ENCODE assay signal across 1 cellular context in genomic region chr1:32247983-32248889, GRCh38.
A peak's percentile ranks its signal among the peaks of the same experiment; 100 is the strongest.
TF ChIP-seq lines count a peak whose summit lies in the region.

No MANE protein-coding gene starts in this region.

TF ChIP-seq in K562, 482 proteins besides CTCF, POLR2A, EP300 and RAD21 (continued from another document and continues in another):
- TF ChIP-seq E2F5 (CRISPR knock-in tag; IDR thresholded peaks at IDR 0.05) = peak; percentile 73; the same call in 1 of the 2 replicates
- TF ChIP-seq EP400 (IDR thresholded peaks at IDR 0.05) = peak; percentile 42; the same call in 1 of the 2 replicates
- TF ChIP-seq, protein P1, sequence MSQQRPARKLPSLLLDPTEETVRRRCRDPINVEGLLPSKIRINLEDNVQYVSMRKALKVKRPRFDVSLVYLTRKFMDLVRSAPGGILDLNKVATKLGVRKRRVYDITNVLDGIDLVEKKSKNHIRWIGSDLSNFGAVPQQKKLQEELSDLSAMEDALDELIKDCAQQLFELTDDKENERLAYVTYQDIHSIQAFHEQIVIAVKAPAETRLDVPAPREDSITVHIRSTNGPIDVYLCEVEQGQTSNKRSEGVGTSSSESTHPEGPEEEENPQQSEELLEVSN (IDR thresholded peaks at IDR 0.05; ENCODE audit: borderline replicate concordance in 1 of 2, extremely low read depth in 1 of 2, insufficient read depth in 1 of 2, insufficient read length in 1 of 2, low read depth in 1 of 2, low read length in 1 of 2, poor library complexity in 1 of 2, severe bottlenecking in 1 of 2) = peak; percentile 24 to 46
- TF ChIP-seq YY1 (IDR thresholded peaks at IDR 0.05; ENCODE audit: borderline replicate concordance in 1 of 3, control insufficient read depth in 1 of 3, extremely low read depth in 1 of 3, insufficient read depth in 3 of 3, insufficient read length in 1 of 3, insufficient replicate concordance in 2 of 3, low read depth in 1 of 3, low read length in 2 of 3) = peak in 1 of 3 experiments; percentile 35
- TF ChIP-seq GATA2 (CRISPR knock-in tag; IDR thresholded peaks at IDR 0.05) = peak; percentile 45; the same call in 1 of the 2 replicates
- TF ChIP-seq, protein P2, sequence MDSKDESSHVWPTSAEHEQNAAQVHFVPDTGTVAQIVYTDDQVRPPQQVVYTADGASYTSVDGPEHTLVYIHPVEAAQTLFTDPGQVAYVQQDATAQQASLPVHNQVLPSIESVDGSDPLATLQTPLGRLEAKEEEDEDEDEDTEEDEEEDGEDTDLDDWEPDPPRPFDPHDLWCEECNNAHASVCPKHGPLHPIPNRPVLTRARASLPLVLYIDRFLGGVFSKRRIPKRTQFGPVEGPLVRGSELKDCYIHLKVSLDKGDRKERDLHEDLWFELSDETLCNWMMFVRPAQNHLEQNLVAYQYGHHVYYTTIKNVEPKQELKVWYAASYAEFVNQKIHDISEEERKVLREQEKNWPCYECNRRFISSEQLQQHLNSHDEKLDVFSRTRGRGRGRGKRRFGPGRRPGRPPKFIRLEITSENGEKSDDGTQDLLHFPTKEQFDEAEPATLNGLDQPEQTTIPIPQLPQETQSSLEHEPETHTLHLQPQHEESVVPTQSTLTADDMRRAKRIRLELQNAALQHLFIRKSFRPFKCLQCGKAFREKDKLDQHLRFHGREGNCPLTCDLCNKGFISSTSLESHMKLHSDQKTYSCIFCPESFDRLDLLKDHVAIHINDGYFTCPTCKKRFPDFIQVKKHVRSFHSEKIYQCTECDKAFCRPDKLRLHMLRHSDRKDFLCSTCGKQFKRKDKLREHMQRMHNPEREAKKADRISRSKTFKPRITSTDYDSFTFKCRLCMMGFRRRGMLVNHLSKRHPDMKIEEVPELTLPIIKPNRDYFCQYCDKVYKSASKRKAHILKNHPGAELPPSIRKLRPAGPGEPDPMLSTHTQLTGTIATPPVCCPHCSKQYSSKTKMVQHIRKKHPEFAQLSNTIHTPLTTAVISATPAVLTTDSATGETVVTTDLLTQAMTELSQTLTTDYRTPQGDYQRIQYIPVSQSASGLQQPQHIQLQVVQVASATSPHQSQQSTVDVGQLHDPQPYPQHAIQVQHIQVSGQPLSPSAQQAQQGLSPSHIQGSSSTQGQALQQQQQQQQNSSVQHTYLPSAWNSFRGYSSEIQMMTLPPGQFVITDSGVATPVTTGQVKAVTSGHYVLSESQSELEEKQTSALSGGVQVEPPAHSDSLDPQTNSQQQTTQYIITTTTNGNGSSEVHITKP (IDR thresholded peaks at IDR 0.05; ENCODE audit: partially characterized antibody) = peak; percentile 16
- TF ChIP-seq ZBTB33 (CRISPR knock-in tag; IDR thresholded peaks at IDR 0.05) = peak; percentile 84
- no peak for TF ChIP-seq SAFB (IDR thresholded peaks at IDR 0.05; ENCODE audit: borderline replicate concordance, low read depth, low read length)
- peak; percentile 59 for TF ChIP-seq HMGN3 (IDR thresholded peaks at IDR 0.05; ENCODE audit: borderline replicate concordance, extremely low read depth, insufficient read length, low read depth, low read length)
- peak; percentile 82; the same call in 1 of the 2 replicates for TF ChIP-seq PTBP1 (IDR thresholded peaks at IDR 0.05; ENCODE audit: low read depth, low read length)
- TF ChIP-seq DEAF1 (CRISPR knock-in tag; IDR thresholded peaks at IDR 0.05) = peak; percentile 45
- 0 out of 2 replicates have a peak, but pooled peaks have one; percentile 19 for TF ChIP-seq PHB (CRISPR knock-in tag; IDR thresholded peaks at IDR 0.05)
- TF ChIP-seq TOE1 (IDR thresholded peaks at IDR 0.05; ENCODE audit: borderline replicate concordance) = peak; percentile 55; the same call in 1 of the 2 replicates
- no peak for TF ChIP-seq TOE1 (CRISPR knock-in tag; IDR thresholded peaks at IDR 0.05; ENCODE audit: borderline replicate concordance, low read depth)
- peak; percentile 64 for TF ChIP-seq CXXC5 (CRISPR knock-in tag; IDR thresholded peaks at IDR 0.05)
- peak; percentile 83; the same call in 1 of the 2 replicates for TF ChIP-seq CTBP1 (IDR thresholded peaks at IDR 0.05; ENCODE audit: borderline replicate concordance)
- TF ChIP-seq SMARCE1 (IDR thresholded peaks at IDR 0.05) = 0 out of 2 replicates have a peak, but pooled peaks have one; percentile 33
- TF ChIP-seq CBX3 (IDR thresholded peaks at IDR 0.05; ENCODE audit: borderline replicate concordance in 1 of 2, low read length in 2 of 2) = peak in 1 of 2 experiments; percentile 84; a peak in 1 of 3 replicates
- TF ChIP-seq ARID1B (IDR thresholded peaks at IDR 0.05) = peak; percentile 51
- TF ChIP-seq MYBL2 (IDR thresholded peaks at IDR 0.05; ENCODE audit: low read depth) = no peak
- TF ChIP-seq MYBL2 (CRISPR knock-in tag; IDR thresholded peaks at IDR 0.05; ENCODE audit: borderline replicate concordance) = no peak
- TF ChIP-seq ARNT (IDR thresholded peaks at IDR 0.05) = 0 out of 4 replicates have a peak, but pooled peaks of 1 of the 2 experiments have one; percentile 54
- no peak for TF ChIP-seq CHAMP1 (IDR thresholded peaks at IDR 0.05)
- peak; percentile 62; the same call in 1 of the 2 replicates for TF ChIP-seq TARDBP (IDR thresholded peaks at IDR 0.05)
- TF ChIP-seq HDGF (IDR thresholded peaks at IDR 0.05) = peak; percentile 91; the same call in 1 of the 2 replicates
- TF ChIP-seq KLF6 (CRISPR knock-in tag; IDR thresholded peaks at IDR 0.05; ENCODE audit: borderline replicate concordance) = no peak
- peak; percentile 60; the same call in 1 of the 2 replicates for TF ChIP-seq ZC3H11A (IDR thresholded peaks at IDR 0.05; ENCODE audit: low read depth, low read length)
- TF ChIP-seq NFRKB (IDR thresholded peaks at IDR 0.05; ENCODE audit: low read depth) = no peak
- no peak for TF ChIP-seq CREB1 (IDR thresholded peaks at IDR 0.05)
- peak; percentile 15; the same call in 1 of the 2 replicates for TF ChIP-seq CREB1 (CRISPR knock-in tag; IDR thresholded peaks at IDR 0.05)
- TF ChIP-seq BRCA1 (IDR thresholded peaks at IDR 0.05) = no peak
- TF ChIP-seq BRCA1 (CRISPR knock-in tag; IDR thresholded peaks at IDR 0.05) = no peak
- TF ChIP-seq ZNF518B (CRISPR knock-in tag; IDR thresholded peaks at IDR 0.05) = no peak
- TF ChIP-seq BHLHE40 (IDR thresholded peaks at IDR 0.05; ENCODE audit: low read length) = peak; percentile 50; the same call in 1 of the 2 replicates
- TF ChIP-seq, protein P3, sequence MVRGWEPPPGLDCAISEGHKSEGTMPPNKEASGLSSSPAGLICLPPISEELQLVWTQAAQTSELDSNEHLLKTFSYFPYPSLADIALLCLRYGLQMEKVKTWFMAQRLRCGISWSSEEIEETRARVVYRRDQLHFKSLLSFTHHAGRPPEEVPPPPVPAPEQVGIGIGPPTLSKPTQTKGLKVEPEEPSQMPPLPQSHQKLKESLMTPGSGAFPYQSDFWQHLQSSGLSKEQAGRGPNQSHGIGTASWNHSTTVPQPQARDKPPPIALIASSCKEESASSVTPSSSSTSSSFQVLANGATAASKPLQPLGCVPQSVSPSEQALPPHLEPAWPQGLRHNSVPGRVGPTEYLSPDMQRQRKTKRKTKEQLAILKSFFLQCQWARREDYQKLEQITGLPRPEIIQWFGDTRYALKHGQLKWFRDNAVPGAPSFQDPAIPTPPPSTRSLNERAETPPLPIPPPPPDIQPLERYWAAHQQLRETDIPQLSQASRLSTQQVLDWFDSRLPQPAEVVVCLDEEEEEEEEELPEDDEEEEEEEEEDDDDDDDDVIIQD (CRISPR knock-in tag; IDR thresholded peaks at IDR 0.05) = no peak
- TF ChIP-seq ZHX1 (conservative IDR thresholded peaks at IDR 0.05; ENCODE audit: low read length) = 0 out of 2 replicates have a peak, but pooled peaks have one; percentile 19
